11 cellular contexts compared by ENCODE assay signal in the genomic region with DNA sequence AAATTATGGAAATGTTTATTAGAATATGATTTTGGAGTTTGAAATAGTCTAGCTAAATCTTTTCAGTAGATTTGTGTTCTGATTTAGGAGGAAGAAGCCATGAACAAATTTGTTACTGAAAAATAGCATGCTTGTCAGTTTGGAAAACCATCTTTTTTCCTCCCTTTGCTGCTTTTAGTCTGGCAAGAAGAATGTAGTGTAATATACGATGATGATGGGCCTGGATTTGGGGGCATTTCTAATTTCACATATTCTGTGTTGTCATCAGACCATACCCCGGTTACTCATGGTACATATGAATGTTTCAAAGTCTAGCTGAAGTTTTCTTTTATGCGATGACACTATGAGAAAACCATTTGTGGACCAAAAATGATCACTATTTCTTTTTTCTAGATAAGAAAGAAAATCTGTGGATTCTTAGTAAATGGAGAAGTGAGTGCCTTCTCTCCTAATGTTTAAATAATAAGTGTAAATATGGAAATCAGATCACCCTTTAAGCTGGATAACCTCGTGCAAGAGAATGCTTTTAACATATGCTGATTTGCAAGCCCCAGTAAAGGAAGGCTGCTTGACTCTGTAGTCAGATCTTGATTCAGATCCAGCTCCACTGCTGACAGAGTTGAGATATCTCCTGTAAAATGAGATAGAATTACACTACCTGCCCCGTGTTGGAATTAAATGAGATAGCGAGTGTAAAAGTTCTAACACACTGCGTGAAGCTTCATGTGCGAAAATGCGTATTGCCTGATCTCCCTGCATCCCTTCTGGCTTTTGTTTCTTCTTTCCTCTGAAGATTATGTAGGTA. TPM values are rescaled to one million over a fixed set of nuclear protein-coding genes. Genes with fewer than 3 reads are reported as not detected.
DNase-seq lines count a peak whose midpoint lies in the region; ATAC-seq, FAIRE-seq and TF ChIP-seq lines count a peak whose summit lies in the region.
"Had no signal": no experiment of that assay in that cellular context is flagged by ENCODE, and none has a peak within 500 bp of the region (broad histone marks: within the 10 kb centered on the region; RNA-seq: fewer than 3 reads in every experiment).

No MANE protein-coding gene starts in this region.

- H3K27me3 Mint-ChIP-seq in WTC11 (ENCODE audit: low read depth), result no peaks in the 10 kb centered on the region
- no peaks in the 10 kb centered on the region for H3K27me3 Mint-ChIP-seq in mesothelial cell of epicardium (ENCODE audit: low read depth)

- H3K27ac Mint-ChIP-seq in WTC11 (peak overlapping the region; percentile 60), mesothelial cell of epicardium (no peak overlapping the region)

- H3K36me3 ChIP-seq in SK-N-SH (replicated peaks in 1 of 2; ENCODE audit: control insufficient read depth in 1 of 2, insufficient read depth in 2 of 2, low read length in 1 of 2), result no peaks in the 10 kb centered on the region
- no peaks in the 10 kb centered on the region for H3K36me3 ChIP-seq in keratinocyte (ENCODE audit: control insufficient read depth in 2 of 2, extremely low read depth in 1 of 2, insufficient read depth in 2 of 2, low read length in 2 of 2)
- no peaks in the 10 kb centered on the region for H3K36me3 ChIP-seq in transverse colon

- TF ChIP-seq CTCF in SK-N-SH (IDR thresholded peaks at IDR 0.05), result no peak
- no peak for TF ChIP-seq CTCF in WTC11 (IDR thresholded peaks at IDR 0.05)
- no peak for TF ChIP-seq CTCF in keratinocyte (optimal IDR thresholded peaks at IDR 0.05 in 1 of 3, IDR thresholded peaks at IDR 0.05 in 1 of 3, conservative IDR thresholded peaks at IDR 0.05 in 1 of 3; ENCODE audit: extremely low read depth in 1 of 3, insufficient read depth in 2 of 3, low read length in 3 of 3)
- no peak for TF ChIP-seq CTCF in transverse colon (IDR thresholded peaks at IDR 0.05)
- no peak for TF ChIP-seq CTCF in mesothelial cell of epicardium (IDR thresholded peaks at IDR 0.05; ENCODE audit: unreplicated experiment)

- no peak for TF ChIP-seq POLR2A in transverse colon (IDR thresholded peaks at IDR 0.05)

- H3F3A ChIP-seq in SK-N-SH (replicated peaks; ENCODE audit: insufficient read depth), result peaks cover 12% of the 10 kb centered on the region

- no peaks in the 10 kb centered on the region for H3K9me2 ChIP-seq in SK-N-SH

- peak; percentile 62 for FAIRE-seq in keratinocyte (lab: Jason Lieb, UNC)
- FAIRE-seq in urothelium cell line (lab: Jason Lieb, UNC), result no peak
- FAIRE-seq: HTR-8/SVneo, TTC549 had no signal

- WGBS in SK-N-SH (ENCODE audit: low lambda C conversion rate), result 81% methylated on average over 9 of the region's 9 CpGs
- WGBS in transverse colon (ENCODE audit: low coverage in 1 of 2), 2 donors, result 69 to 73% methylated on average over 8 to 9 of the region's 9 CpGs

- H3K9ac ChIP-seq in SK-N-SH, result no peak overlapping the region
- H3K9ac ChIP-seq in keratinocyte (ENCODE audit: control insufficient read depth, extremely low read depth, insufficient read depth, low read length), result peak overlapping the region; percentile 23

- no peaks in the 10 kb centered on the region for H3K9me3 Mint-ChIP-seq in WTC11
- H3K9me3 Mint-ChIP-seq in mesothelial cell of epicardium, result no peaks in the 10 kb centered on the region

- POLR2A ChIA-PET in SK-N-SH (lab: Yijun Ruan, JAX), result no interaction called here
- POLR2A ChIA-PET in WTC11 (lab: Charles Lee), result interaction anchor here (0.6 kb wide), 1 partner anchor 133 kb away, joined by 7 read pairs; no protein-coding TSS in a partner anchor

- dilution Hi-C loops in keratinocyte (cut with MboI; ENCODE audit: extremely low pct_ligation_motif_present, low sequenced_read_pairs), result no loop called here

- peaks cover 64% of the 10 kb centered on the region for H3K4me1 Mint-ChIP-seq in WTC11
- peaks cover 32% of the 10 kb centered on the region for H3K4me1 Mint-ChIP-seq in mesothelial cell of epicardium

- H4K20me1 ChIP-seq in SK-N-SH (ENCODE audit: insufficient read depth) (peaks cover 37% of the 10 kb centered on the region), keratinocyte (ENCODE audit: control insufficient read depth, extremely low read depth, insufficient read depth, low read length) (no peaks in the 10 kb centered on the region)

- H3K4me1 ChIP-seq in SK-N-SH (ENCODE audit: control insufficient read depth in 1 of 2, insufficient read depth in 2 of 2, low read depth in 1 of 2, low read length in 1 of 2), result peaks cover 8 to 19% of the 10 kb centered on the region in 2 experiments; a peak in 3 of 4 replicates
- H3K4me1 ChIP-seq in keratinocyte (ENCODE audit: control insufficient read depth, extremely low read depth, insufficient read depth, low read length), result peaks cover 11% of the 10 kb centered on the region
- peaks cover 10 to 49% (median 24%) of the 10 kb centered on the region in 4 donors for H3K4me1 ChIP-seq in transverse colon

- TF ChIP-seq EP300 in SK-N-SH (IDR thresholded peaks at IDR 0.05; ENCODE audit: borderline replicate concordance in 1 of 2, low read depth in 1 of 2, low read length in 1 of 2), result no peak
- no peak for TF ChIP-seq EP300 in transverse colon (IDR thresholded peaks at IDR 0.05; ENCODE audit: low read depth)

- H3K79me2 ChIP-seq in SK-N-SH (ENCODE audit: insufficient read depth) (peaks cover 74% of the 10 kb centered on the region), keratinocyte (ENCODE audit: control insufficient read depth, insufficient read depth, low read length) (peaks cover 65% of the 10 kb centered on the region)

- CTCF ChIA-PET in SK-N-SH (lab: Yijun Ruan, JAX) (interaction anchor here (1.5 to 4.6 kb wide), 3 partner anchors 30 to 296 kb away, joined by 3 to 29 read pairs (median 4); no protein-coding TSS in a partner anchor), WTC11 (lab: Charles Lee) (interaction anchor here (2.3 kb wide), 1 partner anchor 135 kb away, joined by 12 read pairs; no protein-coding TSS in a partner anchor)

- intact Hi-C loops in transverse colon (cut with DNase I; ENCODE audit: low total_unique reads), result no loop called here

- H3K27me3 ChIP-seq in SK-N-SH (ENCODE audit: insufficient read depth), result no peaks in the 10 kb centered on the region
- H3K27me3 ChIP-seq in keratinocyte (ENCODE audit: control insufficient read depth, extremely low read depth, insufficient read depth, low read length), result peaks cover 6% of the 10 kb centered on the region
- no peaks in the 10 kb centered on the region for H3K27me3 ChIP-seq in transverse colon

- H3K4me3 ChIP-seq in SK-N-SH (ENCODE audit: low read depth in 2 of 2, low read length in 1 of 2) (no peak overlapping the region), keratinocyte (ENCODE audit: control insufficient read depth in 2 of 3, extremely low read depth in 1 of 3, insufficient read depth in 2 of 3, low read depth in 1 of 3, low read length in 3 of 3) (peak overlapping the region in 2 of 3 experiments; percentile 0 to 3), transverse colon (no peak overlapping the region)

- no peak for DNase-seq in SK-N-SH
- no peak for DNase-seq in WTC11 (ENCODE audit: low spot score)
- DNase-seq in keratinocyte (ENCODE audit: low read depth, low spot score), result no peak
- DNase-seq in transverse colon, result no peak
- no peak for DNase-seq in urothelium cell line (ENCODE audit: low spot score)
- DNase-seq in mesothelial cell of epicardium (ENCODE audit: low spot score in 2 of 2, unreplicated experiment in 2 of 2), result no peak
- DNase-seq: NCI-H748 treated with DMSO at 0.1 percent for 48 hours had no signal

- no peak overlapping the region for H2AFZ ChIP-seq in SK-N-SH (ENCODE audit: low read depth)
- no peak overlapping the region for H2AFZ ChIP-seq in keratinocyte (ENCODE audit: control insufficient read depth, low read length)

- H3K9me1 ChIP-seq in keratinocyte (ENCODE audit: control insufficient read depth, extremely low read depth, insufficient read depth, low read length), result no peaks in the 10 kb centered on the region

- H3K9me3 ChIP-seq in SK-N-SH (no peaks in the 10 kb centered on the region), keratinocyte (ENCODE audit: control insufficient read depth, low read depth, low read length) (no peaks in the 10 kb centered on the region), transverse colon (no peaks in the 10 kb centered on the region)

- TF ChIP-seq RAD21 in SK-N-SH (IDR thresholded peaks at IDR 0.05; ENCODE audit: low read length), result no peak

- in situ Hi-C loops in transverse colon (cut with MboI; ENCODE audit: low pct_ligation_motif_present in 1 of 4, low pct_unique_long_range_greater_than_20kb in 1 of 4, low sequenced_read_pairs in 3 of 4), result loop anchor here in 2 of 4 donors (10.0 to 25.0 kb wide), 2 partner anchors 136 to 306 kb away; partner anchors contain the start of gene LRRC28 (in 1 of the 2)

- ATAC-seq in SK-N-SH treated with all-trans-retinoic acid at 6 μM for 48 hours (no peak), WTC11 (no peak), GM21825 (IDR thresholded peaks at IDR 0.05; ENCODE audit: unreplicated experiment) (no peak)

- H3K4me3 Mint-ChIP-seq in WTC11 (peak overlapping the region; percentile 99), mesothelial cell of epicardium (no peak overlapping the region)

- H3K27ac ChIP-seq in SK-N-SH (ENCODE audit: low read depth in 2 of 2, low read length in 1 of 2), result no peak overlapping the region
- H3K27ac ChIP-seq in keratinocyte (ENCODE audit: control insufficient read depth, insufficient read depth, low read length), result peak overlapping the region; percentile 16
- peak overlapping the region; percentile 92 to 99 (median 98) for H3K27ac ChIP-seq in transverse colon

- H3K4me2 ChIP-seq in SK-N-SH (peak overlapping the region; percentile 67; the same call in 1 of the 2 replicates), keratinocyte (ENCODE audit: control insufficient read depth, extremely low read depth, insufficient read depth, low read depth, low read length) (peak overlapping the region; percentile 61)

- H3K36me3 Mint-ChIP-seq in WTC11 (no peaks in the 10 kb centered on the region), mesothelial cell of epicardium (no peaks in the 10 kb centered on the region)

TF ChIP-seq in SK-N-SH, 30 proteins besides CTCF, POLR2A, EP300 and RAD21 (continues in another document):
- no peak for TF ChIP-seq RCOR1 (IDR thresholded peaks at IDR 0.05; ENCODE audit: low read length)

RNA-seq across cellular contexts. Expression of gene MEF2A, which starts 3.0 kb away (rescaled TPM):
- polyA plus RNA-seq in SK-N-SH (2012; rRNA removed), result 20.9 and 27.5 TPM in 2 replicates
- 22.5 and 22.8 TPM in 2 replicates for polyA plus RNA-seq in SK-N-SH (2012; cell fraction: cytosol; rRNA removed)
- 22.5 and 39.7 TPM in 2 replicates for polyA plus RNA-seq in SK-N-SH (2012; cell fraction: nucleus; rRNA removed)
- total RNA-seq in WTC11 (2021), result 22.2 to 30.7 TPM (median 25.5 TPM) in 3 replicates
- 17.9 to 29.9 TPM (median 27.4 TPM) in 3 replicates for polyA plus RNA-seq in keratinocyte
- polyA plus RNA-seq in keratinocyte (2011; ENCODE audit: low read depth), result 74.0 TPM
- 13.1 and 20.3 TPM in 2 replicates for polyA plus RNA-seq in keratinocyte (2011; cell fraction: cytosol; rRNA removed)
- 45.8 and 49.1 TPM in 2 replicates for polyA plus RNA-seq in keratinocyte (2011; cell fraction: nucleus; rRNA removed)
- 10.3 and 21.1 TPM in 2 replicates for polyA plus RNA-seq in keratinocyte (2012; ENCODE audit: low replicate concordance)
- polyA minus RNA-seq in keratinocyte, result 25.1 to 36.2 TPM (median 35.7 TPM) in 3 replicates
- 22.4 TPM for polyA minus RNA-seq in keratinocyte (2011; cell fraction: cytosol; rRNA and poly(A)+ RNA removed)
- polyA minus RNA-seq in keratinocyte (2011; cell fraction: nucleus; rRNA and poly(A)+ RNA removed), result 32.7 and 55.1 TPM in 2 replicates
- 10 to 100 TPM; 37.4 to 62.5 (median 51.8) TPM for total RNA-seq in transverse colon
- 35.4 to 39.1 TPM (median 36.0 TPM) in 3 replicates for total RNA-seq in mesothelial cell of epicardium

Comparison
In these comparisons a context has a peak if more than half of its experiments do, and no peak if none do; other contexts are left out.
1. H3K27ac ChIP-seq: peak in keratinocyte (single experiment) and transverse colon (4 of 4); none in SK-N-SH (0 of 2).
2. H3K4me3 ChIP-seq: peak in keratinocyte (2 of 3); none in SK-N-SH (0 of 2) and transverse colon (0 of 4).